19 cellular contexts compared by ENCODE assay signal in the genomic region with DNA sequence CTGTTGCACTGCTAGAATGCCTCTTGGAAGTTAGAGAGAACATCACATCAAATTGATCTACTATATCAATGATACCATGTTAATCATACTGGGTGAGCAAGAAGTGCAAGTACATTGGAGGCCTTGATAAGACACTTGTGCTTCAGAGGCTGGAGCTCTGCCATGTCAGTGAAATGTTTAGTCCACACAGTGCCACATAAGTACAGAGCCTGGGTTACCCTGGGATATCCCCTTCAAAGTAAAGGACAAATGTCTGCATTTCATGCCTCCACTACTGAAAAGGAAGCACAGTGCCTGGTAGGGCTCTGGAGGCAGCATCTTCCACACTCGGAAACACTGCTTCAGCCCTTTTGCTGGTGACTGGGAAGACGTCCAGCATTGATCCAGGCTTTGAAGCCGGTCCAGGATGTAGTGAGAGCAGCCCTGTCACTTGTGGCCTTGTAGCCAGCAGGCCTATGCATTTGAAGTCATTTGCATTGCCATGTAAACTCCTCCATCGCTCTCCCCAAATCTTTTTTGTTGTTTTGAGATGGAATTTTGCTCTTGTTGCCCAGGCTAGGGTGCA. TPM values are rescaled to one million over a fixed set of nuclear protein-coding genes. Genes with fewer than 3 reads are reported as not detected.
DNase-seq lines count a peak whose midpoint lies in the region; ATAC-seq and TF ChIP-seq lines count a peak whose summit lies in the region.
"Had no signal": no experiment of that assay in that cellular context is flagged by ENCODE, and none has a peak within 500 bp of the region (broad histone marks: within the 10 kb centered on the region; RNA-seq: fewer than 3 reads in every experiment).

No MANE protein-coding gene starts in this region.

- DNase-seq in left cardiac atrium (no peak), Right ventricle myocardium inferior (ENCODE audit: missing footprints) (no peak), caudate nucleus (lab: John Stamatoyannopoulos, UW) (peak in 54 of 61 donors; percentile 4 to 76 (median 52)), mesenchymal stem cell (no peak), NCI-H2227 (lab: John Stamatoyannopoulos, UW; ENCODE audit: unreplicated experiment) (no peak), mucosa of descending colon (no peak)
- DNase-seq: activated CD4-positive, alpha-beta T cell treated with anti-CD3 and anti-CD28 coated beads, Interleukin-2, amount 50 U/mL, for 1 hour; activated naive CD4-positive, alpha-beta T cell treated with Interleukin-2 at 50 U/mL for 16 hours; CD4-positive, alpha-beta memory T cell; dermis blood vessel endothelial cell; DND-41; NCI-H345; RPMI8226; stimulated activated naive CD4-positive, alpha-beta T cell treated with Interleukin-2 at 50 U/mL for 16 hours; SW 1271 had no signal

- peaks cover 3% of the 10 kb centered on the region for H3K4me1 ChIP-seq in mesenchymal stem cell (ENCODE audit: control insufficient read depth, insufficient read depth, low read depth, low read length)
- no peaks in the 10 kb centered on the region for H3K4me1 ChIP-seq in mucosa of descending colon (ENCODE audit: low read depth)
- H3K4me1 ChIP-seq: gastroesophageal sphincter had no signal

- H2BK5ac ChIP-seq in mesenchymal stem cell (ENCODE audit: low read depth, low read length, poor library complexity, severe bottlenecking) = no peak overlapping the region

- no peak overlapping the region for H2AFZ ChIP-seq in mesenchymal stem cell (ENCODE audit: low read depth, low read length)

- TF ChIP-seq CTCF in mucosa of descending colon (IDR thresholded peaks at IDR 0.05) = no peak

- no peaks in the 10 kb centered on the region for H3K9me3 ChIP-seq in mesenchymal stem cell (ENCODE audit: control insufficient read depth, low read length)
- no peaks in the 10 kb centered on the region for H3K9me3 ChIP-seq in mucosa of descending colon
- H3K9me3 ChIP-seq: gastroesophageal sphincter had no signal

- H4K8ac ChIP-seq in mesenchymal stem cell (ENCODE audit: low read length) = no peak overlapping the region

- peak overlapping the region; percentile 13 for H2BK15ac ChIP-seq in mesenchymal stem cell (ENCODE audit: low read depth, poor library complexity, severe bottlenecking)

- no peak overlapping the region for H2AK5ac ChIP-seq in mesenchymal stem cell (ENCODE audit: low read length, severe bottlenecking)

- H3K27me3 ChIP-seq in mesenchymal stem cell (ENCODE audit: control insufficient read depth in 1 of 2, insufficient read depth in 1 of 2, low read length in 2 of 2) = no peaks in the 10 kb centered on the region
- H3K27me3 ChIP-seq: gastroesophageal sphincter had no signal

- no peak overlapping the region for H3K18ac ChIP-seq in mesenchymal stem cell (ENCODE audit: low read depth in 1 of 2, low read length in 2 of 2)

- intact Hi-C loops in left cardiac atrium (cut with DNase I) (no loop called here), Right ventricle myocardium inferior (cut with DNase I) (no loop called here), mucosa of descending colon (cut with DNase I, micrococcal nuclease) (no loop called here)

- H3K27ac ChIP-seq in caudate nucleus (ENCODE audit: low read depth, low read length) (peak overlapping the region; percentile 2), mesenchymal stem cell (ENCODE audit: low read length, poor library complexity, severe bottlenecking) (no peak overlapping the region), temporal lobe (ENCODE audit: low read depth, low read length) (peak overlapping the region; percentile 48)
- H3K27ac ChIP-seq: gastroesophageal sphincter had no signal

- H3K9ac ChIP-seq in mesenchymal stem cell (ENCODE audit: low read length) = no peak overlapping the region

- H3K79me1 ChIP-seq in mesenchymal stem cell (replicated peaks; ENCODE audit: low read length, poor library complexity, severe bottlenecking) = no peaks in the 10 kb centered on the region

- H3K36me3 ChIP-seq in mesenchymal stem cell (ENCODE audit: control insufficient read depth in 1 of 2, insufficient read depth in 2 of 2, low read depth in 1 of 2, low read length in 2 of 2) (no peaks in the 10 kb centered on the region), mucosa of descending colon (ENCODE audit: low read depth) (no peaks in the 10 kb centered on the region)
- H3K36me3 ChIP-seq: gastroesophageal sphincter had no signal

- H3K4ac ChIP-seq in mesenchymal stem cell (ENCODE audit: low read depth in 1 of 2, low read length in 2 of 2) = no peak overlapping the region

- no peak overlapping the region for H2BK120ac ChIP-seq in mesenchymal stem cell (ENCODE audit: low read depth, low read length)

- WGBS in mesenchymal stem cell = 96% methylated on average over 4 of the region's 4 CpGs

- H3K14ac ChIP-seq in mesenchymal stem cell (ENCODE audit: low read length in 2 of 2) = no peak overlapping the region

- no peak overlapping the region for H3K4me2 ChIP-seq in mesenchymal stem cell (ENCODE audit: low read length, poor library complexity, severe bottlenecking)

- no peak overlapping the region for H3K23ac ChIP-seq in mesenchymal stem cell (ENCODE audit: low read length in 2 of 2)

- H3K4me3 ChIP-seq in mesenchymal stem cell (ENCODE audit: insufficient read depth in 1 of 2, low read depth in 1 of 2, low read length in 2 of 2) = no peak overlapping the region
- H3K4me3 ChIP-seq in mucosa of descending colon = no peak overlapping the region
- H3K4me3 ChIP-seq: gastroesophageal sphincter had no signal

- H4K91ac ChIP-seq in mesenchymal stem cell (ENCODE audit: low read length) = no peak overlapping the region

- ATAC-seq in left cardiac atrium (peak; percentile 17 to 29), Right ventricle myocardium inferior (no peak), HG02623 (IDR thresholded peaks at IDR 0.05; ENCODE audit: unreplicated experiment) (no peak), mucosa of descending colon (no peak)
- ATAC-seq: gastroesophageal sphincter, sciatic nerve had no signal

- no peak overlapping the region for H2BK12ac ChIP-seq in mesenchymal stem cell (ENCODE audit: low read length in 2 of 2)

RNA-seq across cellular contexts. Expression of a gene that starts 15.7 kb away (rescaled TPM):
- total RNA-seq in left cardiac atrium (10 to 100 TPM; 26.7 to 28.5 TPM), Right ventricle myocardium inferior (30.1 TPM), temporal lobe (4.9 TPM), mucosa of descending colon (10 to 100 TPM; 18.8 to 25.2 (median 20.7) TPM)
- polyA plus RNA-seq in mesenchymal stem cell (2013, experiment 1 of 2) = 18.5 TPM
- polyA plus RNA-seq in mesenchymal stem cell (2013, experiment 2 of 2) = 19.1 TPM

RNA-seq across cellular contexts. Expression of a gene that starts 33.3 kb away (rescaled TPM):
- 10 to 100 TPM; 29.0 to 42.2 TPM for total RNA-seq in left cardiac atrium
- 28.9 TPM for total RNA-seq in Right ventricle myocardium inferior
- polyA plus RNA-seq in mesenchymal stem cell (2013, experiment 1 of 2) = 29.7 TPM
- 29.4 TPM for polyA plus RNA-seq in mesenchymal stem cell (2013, experiment 2 of 2)
- total RNA-seq in temporal lobe = 50.6 TPM
- total RNA-seq in mucosa of descending colon = 10 to 100 TPM; 45.7 to 75.8 (median 46.7) TPM

Comparison
In these comparisons a context has a peak if more than half of its experiments do, and no peak if none do; other contexts are left out.
1. ATAC-seq: peak in left cardiac atrium (2 of 2); none in Right ventricle myocardium inferior (single experiment), HG02623 (single experiment) and mucosa of descending colon (single experiment).
2. DNase-seq: peak in caudate nucleus (54 of 61); none in left cardiac atrium (single experiment), Right ventricle myocardium inferior (single experiment), mesenchymal stem cell (single experiment), NCI-H2227 (single experiment) and mucosa of descending colon (0 of 3).